ENCODE assay signal across 12 cellular contexts in the genomic region with DNA sequence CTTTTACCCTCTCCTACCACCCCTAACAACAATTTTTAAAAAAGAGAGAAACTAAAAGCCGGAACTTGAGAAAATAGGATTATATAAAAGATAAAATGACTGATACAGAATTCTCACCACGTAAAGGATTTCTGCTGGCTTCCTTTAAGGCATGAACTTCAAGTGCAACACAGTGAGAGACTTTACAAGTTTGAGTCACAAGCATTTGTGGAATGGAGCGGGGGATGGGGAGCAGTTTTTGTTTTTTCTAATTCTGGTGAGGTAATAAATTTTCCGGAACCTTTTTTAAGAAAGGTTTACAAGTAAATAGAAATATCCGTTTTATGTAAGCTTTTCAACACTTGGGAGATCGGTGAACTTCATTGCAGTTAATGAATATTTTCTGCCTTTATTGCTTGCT. TPM values are rescaled to one million over a fixed set of nuclear protein-coding genes. Genes with fewer than 3 reads are reported as not detected.
DNase-seq lines count a peak whose midpoint lies in the region; ATAC-seq and TF ChIP-seq lines count a peak whose summit lies in the region.
"Had no signal": no experiment of that assay in that cellular context is flagged by ENCODE, and none has a peak within 500 bp of the region (broad histone marks: within the 10 kb centered on the region; RNA-seq: fewer than 3 reads in every experiment).

No MANE protein-coding gene starts in this region.

- no peak for TF ChIP-seq POLR2A in testis (IDR thresholded peaks at IDR 0.05)

- intact Hi-C loops in testis (cut with DNase I; ENCODE audit: low total_unique reads) = no loop called here

- H3K36me3 ChIP-seq in WERI-Rb-1 (peaks cover 6% of the 10 kb centered on the region; the same call in 1 of the 2 replicates), iPS-20b (ENCODE audit: insufficient read depth, low read depth, low read length) (no peaks in the 10 kb centered on the region), testis (ENCODE audit: low read depth, missing control alignments) (no peaks in the 10 kb centered on the region)
- H3K36me3 ChIP-seq: spleen had no signal

- H3K9me3 ChIP-seq in WERI-Rb-1 (ENCODE audit: severe bottlenecking) (no peaks in the 10 kb centered on the region), iPS-20b (ENCODE audit: insufficient read depth, low read depth, low read length) (no peaks in the 10 kb centered on the region), testis (no peaks in the 10 kb centered on the region)
- H3K9me3 ChIP-seq: spleen had no signal

- H3K27me3 ChIP-seq in WERI-Rb-1 (ENCODE audit: insufficient read depth, low read depth, severe bottlenecking) (no peaks in the 10 kb centered on the region), iPS-20b (ENCODE audit: insufficient read depth, low read length) (peaks cover 45% of the 10 kb centered on the region), testis (no peaks in the 10 kb centered on the region)

- TF ChIP-seq CTCF in WERI-Rb-1 (IDR thresholded peaks at IDR 0.05; ENCODE audit: low read depth, low read length) = no peak
- no peak for TF ChIP-seq CTCF in testis (IDR thresholded peaks at IDR 0.05)

- H3K4me3 Mint-ChIP-seq in activated naive CD8-positive, alpha-beta T cell = peak overlapping the region; percentile 64
- H3K4me3 Mint-ChIP-seq in activated naive CD8-positive, alpha-beta T cell treated with anti-CD3 and anti-CD28 coated beads for 36 hours = no peak overlapping the region

- peaks cover 29% of the 10 kb centered on the region for H3K27me3 Mint-ChIP-seq in activated naive CD8-positive, alpha-beta T cell
- H3K27me3 Mint-ChIP-seq in activated naive CD8-positive, alpha-beta T cell treated with anti-CD3 and anti-CD28 coated beads for 36 hours = peaks cover 52% of the 10 kb centered on the region

- WGBS in testis, 2 donors = 34 to 38% methylated on average over 6 of the region's 6 CpGs

- H3K27ac ChIP-seq in WERI-Rb-1 = peak overlapping the region; percentile 91
- H3K27ac ChIP-seq in iPS-20b (ENCODE audit: low read length) = no peak overlapping the region
- H3K27ac ChIP-seq in testis = peak overlapping the region; percentile 59 to 87

- H3K4me1 Mint-ChIP-seq in activated naive CD8-positive, alpha-beta T cell (ENCODE audit: low read depth) = peaks cover 15% of the 10 kb centered on the region
- peaks cover 13% of the 10 kb centered on the region for H3K4me1 Mint-ChIP-seq in activated naive CD8-positive, alpha-beta T cell treated with anti-CD3 and anti-CD28 coated beads for 36 hours

- no peak for DNase-seq in activated naive CD8-positive, alpha-beta T cell treated with anti-CD3 and anti-CD28 coated beads for 36 hours
- DNase-seq in WERI-Rb-1 (no peak), testis (no peak), iPS-NIHi11 (ENCODE audit: low spot score) (no peak)
- DNase-seq in activated CD8-positive, alpha-beta memory T cell treated with anti-CD3 and anti-CD28 coated beads, Interleukin-2, amount 50 U/mL, for 48 hours = no peak
- DNase-seq: activated naive CD4-positive, alpha-beta T cell treated with anti-CD3 and anti-CD28 coated beads, Interleukin-2, amount 50 U/mL, for 16 hours; NCI-H1436 treated with DMSO at 0.1 percent for 48 hours; spleen had no signal

- peaks cover 4% of the 10 kb centered on the region for H3K9me3 Mint-ChIP-seq in activated naive CD8-positive, alpha-beta T cell (ENCODE audit: low read depth)
- peaks cover 1% of the 10 kb centered on the region for H3K9me3 Mint-ChIP-seq in activated naive CD8-positive, alpha-beta T cell treated with anti-CD3 and anti-CD28 coated beads for 36 hours

- H3K27ac Mint-ChIP-seq in activated naive CD8-positive, alpha-beta T cell = no peak overlapping the region
- H3K27ac Mint-ChIP-seq in activated naive CD8-positive, alpha-beta T cell treated with anti-CD3 and anti-CD28 coated beads for 36 hours = no peak overlapping the region
- H3K27ac Mint-ChIP-seq: T-helper 1 cell treated with Interleukin-12 subunit alpha and Interleukin-12 subunit beta and Interleukin-4 antibody, amounts not matched to agents 30 μg/mL and 1 μg/mL, for 36 hours had no signal

- H3K36me3 Mint-ChIP-seq in activated naive CD8-positive, alpha-beta T cell = no peaks in the 10 kb centered on the region
- H3K36me3 Mint-ChIP-seq in activated naive CD8-positive, alpha-beta T cell treated with anti-CD3 and anti-CD28 coated beads for 36 hours = peaks cover 6% of the 10 kb centered on the region

- H3K4me1 ChIP-seq in iPS-20b (ENCODE audit: insufficient read depth, low read length) (peaks cover 51% of the 10 kb centered on the region), testis (no peaks in the 10 kb centered on the region)

- peak overlapping the region; percentile 46; the same call in 1 of the 2 replicates for H3K9ac ChIP-seq in iPS-20b (ENCODE audit: low read depth, low read length)

- no peak for ATAC-seq in GM18511 (IDR thresholded peaks at IDR 0.05; ENCODE audit: unreplicated experiment)

- peak overlapping the region; percentile 82 for H3K4me3 ChIP-seq in WERI-Rb-1 (ENCODE audit: low read depth, low read length)
- H3K4me3 ChIP-seq in iPS-20b (ENCODE audit: low read length) = peak overlapping the region; percentile 69
- H3K4me3 ChIP-seq in testis = peak overlapping the region; percentile 70 to 85

RNA-seq across cellular contexts. Expression of gene CDH2, which starts 1.8 kb away (rescaled TPM):
- under 1 TPM; 0.10 to 0.37 TPM for total RNA-seq in activated naive CD8-positive, alpha-beta T cell treated with anti-CD3 and anti-CD28 coated beads for 36 hours
- total RNA-seq in testis = 100 to 1,000 TPM; 128 to 165 TPM
- 98.6 TPM for polyA plus RNA-seq in testis (ENCODE audit: insufficient read depth, low read depth, low replicate concordance)

Comparison
In these comparisons a context has a peak if more than half of its experiments do, and no peak if none do; other contexts are left out.
1. RNA of gene CDH2, which starts 1.8 kb away (total RNA-seq): 128 to 165 TPM in testis; 0.10 to 0.37 TPM in activated naive CD8-positive, alpha-beta T cell treated with anti-CD3 and anti-CD28 coated beads for 36 hours; every median in the first group is over 10 times any median in the second.
2. Peak in every context shown above with its lines, with median percentiles within 50 percentile points of each other: H3K4me3 ChIP-seq.